Comparison of ENCODE assay signal across 12 cellular contexts in the genomic region with DNA sequence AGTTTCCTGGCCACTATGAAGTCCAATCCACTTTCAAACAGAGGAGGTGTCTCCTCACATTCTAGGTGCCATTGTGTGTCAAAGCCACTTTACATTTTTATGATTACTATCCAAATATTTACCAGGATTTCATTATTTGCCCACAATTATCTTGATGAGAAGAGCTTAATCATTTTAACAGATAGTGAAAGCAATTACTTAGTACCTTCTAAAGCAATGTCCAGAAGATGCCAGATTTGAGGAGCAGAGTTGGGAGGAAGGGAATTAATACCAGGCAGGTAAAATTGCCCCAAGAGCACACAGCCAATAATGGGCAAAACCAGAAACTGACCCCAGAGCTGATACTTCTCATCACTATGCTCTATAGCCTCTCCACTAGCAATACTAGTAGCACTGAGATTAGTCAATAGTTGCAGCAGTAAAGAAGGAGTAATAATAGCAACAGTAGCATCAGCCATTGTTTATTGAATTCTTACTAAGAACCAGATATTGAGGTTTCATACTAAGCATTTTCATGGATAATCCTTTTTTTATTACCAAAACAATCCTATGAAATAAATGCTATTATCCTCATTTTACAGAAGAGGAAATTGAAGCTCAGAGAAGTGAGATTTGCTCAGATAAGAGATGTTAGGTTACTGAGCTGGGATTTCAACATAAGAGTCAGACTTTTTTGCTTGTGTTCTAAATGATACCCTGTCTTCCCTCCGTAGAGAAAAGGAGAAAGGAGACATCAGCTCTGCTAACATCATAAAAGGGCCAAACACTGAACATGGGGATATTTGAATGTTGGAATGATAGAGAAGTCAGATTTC.
DNase-seq lines count a peak whose midpoint lies in the region; ATAC-seq and TF ChIP-seq lines count a peak whose summit lies in the region.
"Had no signal": no experiment of that assay in that cellular context is flagged by ENCODE, and none has a peak within 500 bp of the region (broad histone marks: within the 10 kb centered on the region; RNA-seq: fewer than 3 reads in every experiment).

No MANE protein-coding gene starts in this region.

- 37 to 50% methylated on average over 1 of the region's 1 CpG for WGBS in sigmoid colon, 2 donors
- WGBS in upper lobe of left lung, 2 donors, result 52 to 55% methylated on average over 1 of the region's 1 CpG

- H3K4me2 ChIP-seq in DND-41 (ENCODE audit: insufficient read depth, low read length), result no peak overlapping the region

- intact Hi-C loops in sigmoid colon (cut with DNase I), result no loop called here

- peak; percentile 48; the same call in 2 of the 3 replicates for ATAC-seq in DND-41 (ENCODE audit: insufficient read depth, low read depth)
- no peak for ATAC-seq in upper lobe of left lung (ENCODE audit: low FRiP score in 2 of 2)

- no peaks in the 10 kb centered on the region for H3K79me2 ChIP-seq in DND-41 (ENCODE audit: insufficient read depth, low read length)

- POLR2A ChIA-PET in AG04450 (lab: Yijun Ruan, JAX), result no interaction called here
- POLR2A ChIA-PET in RWPE1 (lab: Yijun Ruan, JAX; ENCODE audit: low non-redundant PET), result no interaction called here

- TF ChIP-seq EP300 in sigmoid colon (IDR thresholded peaks at IDR 0.05), result no peak
- TF ChIP-seq EP300 in upper lobe of left lung (IDR thresholded peaks at IDR 0.05), result no peak

- CTCF ChIA-PET in AG04450 (lab: Charles Lee) (interaction anchor here (1.2 to 1.7 kb wide), 4 partner anchors 16 to 565 kb away, joined by 3 to 5 read pairs (median 4); no protein-coding TSS in a partner anchor), RWPE1 (lab: Yijun Ruan, JAX) (no interaction called here)

- H3K9me3 ChIP-seq in AG04450 (ENCODE audit: control insufficient read depth, insufficient read depth, low read length) (no peaks in the 10 kb centered on the region), DND-41 (ENCODE audit: insufficient read depth, low read length, severe bottlenecking) (no peaks in the 10 kb centered on the region), sigmoid colon (no peaks in the 10 kb centered on the region), upper lobe of left lung (no peaks in the 10 kb centered on the region)
- H3K9me3 ChIP-seq: heart right ventricle, prostate gland had no signal

- TF ChIP-seq CTCF in AG04450 (IDR thresholded peaks at IDR 0.05; ENCODE audit: low read depth, low read length) (no peak), DND-41 (IDR thresholded peaks at IDR 0.05; ENCODE audit: borderline replicate concordance, extremely low read depth, low read length, poor library complexity, severe bottlenecking) (no peak), RWPE1 (conservative IDR thresholded peaks at IDR 0.05; ENCODE audit: low read depth) (no peak), sigmoid colon (IDR thresholded peaks at IDR 0.05) (no peak), upper lobe of left lung (IDR thresholded peaks at IDR 0.05) (no peak)

- no peak overlapping the region for H2AFZ ChIP-seq in DND-41 (ENCODE audit: low read depth, low read length)

- H3K4me3 ChIP-seq in AG04450 (ENCODE audit: low read depth, low read length) (no peak overlapping the region), DND-41 (ENCODE audit: low read depth in 1 of 2, low read length in 2 of 2) (no peak overlapping the region), sigmoid colon (no peak overlapping the region), upper lobe of left lung (no peak overlapping the region)
- H3K4me3 ChIP-seq: heart right ventricle, prostate gland had no signal

- TF ChIP-seq POLR2A in sigmoid colon (IDR thresholded peaks at IDR 0.05) (no peak), upper lobe of left lung (IDR thresholded peaks at IDR 0.05) (no peak)

- H3K4me1 ChIP-seq in DND-41 (ENCODE audit: insufficient read depth, low read length) (peaks cover 17% of the 10 kb centered on the region), sigmoid colon (no peaks in the 10 kb centered on the region), upper lobe of left lung (no peaks in the 10 kb centered on the region)
- H3K4me1 ChIP-seq: heart right ventricle, prostate gland had no signal

- no peaks in the 10 kb centered on the region for H4K20me1 ChIP-seq in DND-41 (ENCODE audit: insufficient read depth, low read length)

- H3K9ac ChIP-seq in DND-41 (ENCODE audit: low read depth, low read length), result no peak overlapping the region

- DNase-seq in AG04450 (ENCODE audit: low read depth, low spot score) (no peak), DND-41 (no peak), RWPE1 (ENCODE audit: low spot score) (no peak), epithelial cell of prostate (ENCODE audit: low read depth, low spot score) (no peak), sigmoid colon (no peak), middle frontal gyrus (ENCODE audit: extremely low spot score, low spot score) (no peak), NCI-H1417 treated with DMSO at 0.1 percent for 48 hours (lab: John Stamatoyannopoulos, UW) (no peak), upper lobe of left lung (no peak)
- DNase-seq: activated CD8-positive, alpha-beta memory T cell treated with anti-CD3 and anti-CD28 coated beads, Interleukin-2, amount 50 U/mL, for 4 hours; heart right ventricle; WERI-Rb-1 had no signal

- H3K27me3 ChIP-seq in AG04450 (ENCODE audit: control insufficient read depth, insufficient read depth, low read length) (no peaks in the 10 kb centered on the region), DND-41 (ENCODE audit: insufficient read depth, low read length, poor library complexity) (no peaks in the 10 kb centered on the region), sigmoid colon (no peaks in the 10 kb centered on the region), upper lobe of left lung (no peaks in the 10 kb centered on the region)
- H3K27me3 ChIP-seq: heart right ventricle had no signal

- H3K36me3 ChIP-seq in DND-41 (ENCODE audit: insufficient read depth, low read length), result no peaks in the 10 kb centered on the region
- H3K36me3 ChIP-seq in sigmoid colon, result no peaks in the 10 kb centered on the region
- H3K36me3 ChIP-seq in upper lobe of left lung, result no peaks in the 10 kb centered on the region
- H3K36me3 ChIP-seq: heart right ventricle, prostate gland, WERI-Rb-1 had no signal

- peak overlapping the region; percentile 58 for H3K27ac ChIP-seq in AG04450 (ENCODE audit: low read depth, low read length)
- no peak overlapping the region; the same call in 1 of the 2 replicates for H3K27ac ChIP-seq in DND-41 (ENCODE audit: low read length)
- peak overlapping the region; percentile 73 for H3K27ac ChIP-seq in RWPE1
- H3K27ac ChIP-seq in epithelial cell of prostate, result peak overlapping the region; percentile 90
- H3K27ac ChIP-seq in sigmoid colon, result no peak overlapping the region
- H3K27ac ChIP-seq in upper lobe of left lung, result no peak overlapping the region
- H3K27ac ChIP-seq: heart right ventricle, prostate gland, WERI-Rb-1 had no signal

Comparison
In these comparisons a context has a peak if more than half of its experiments do, and no peak if none do; other contexts are left out.
1. H3K27ac ChIP-seq: peak in AG04450 (single experiment), RWPE1 (single experiment) and epithelial cell of prostate (single experiment); none in DND-41 (single experiment), sigmoid colon (0 of 4) and upper lobe of left lung (0 of 4).